Comparison of ENCODE assay signal across 1 cellular context in genomic region chr7:101363734-101364374, GRCh38.
A peak's percentile ranks its signal among the peaks of the same experiment; 100 is the strongest.
TF ChIP-seq lines count a peak whose summit lies in the region.

No MANE protein-coding gene starts in this region.

TF ChIP-seq in K562, 482 proteins besides CTCF, POLR2A, EP300 and RAD21 (continued from another document and continues in another):
- TF ChIP-seq ZFP1 (CRISPR knock-in tag; IDR thresholded peaks at IDR 0.05) (no peak), YY1 (IDR thresholded peaks at IDR 0.05; ENCODE audit: borderline replicate concordance in 1 of 3, control insufficient read depth in 1 of 3, extremely low read depth in 1 of 3, insufficient read depth in 3 of 3, insufficient read length in 1 of 3, insufficient replicate concordance in 2 of 3, low read depth in 1 of 3, low read length in 2 of 3) (peak in 1 of 3 experiments; percentile 35), MITF (IDR thresholded peaks at IDR 0.05) (no peak), RNF2 (IDR thresholded peaks at IDR 0.05) (no peak), EP400 (IDR thresholded peaks at IDR 0.05) (no peak), ZBTB7A (IDR thresholded peaks at IDR 0.05; ENCODE audit: borderline replicate concordance, control insufficient read depth, low read depth, low read length) (peak; percentile 74; the same call in 1 of the 2 replicates), E2F8 (IDR thresholded peaks at IDR 0.05; ENCODE audit: low read depth, partially characterized antibody) (no peak), CBX5 (IDR thresholded peaks at IDR 0.05; ENCODE audit: borderline replicate concordance, low read depth) (no peak), ZNF518B (CRISPR knock-in tag; IDR thresholded peaks at IDR 0.05) (no peak), PTTG1 (tag; IDR thresholded peaks at IDR 0.05; ENCODE audit: low read depth) (no peak), KLF1 (tag; IDR thresholded peaks at IDR 0.05) (0 out of 2 replicates have a peak, but pooled peaks have one; percentile 25), RBM34 (IDR thresholded peaks at IDR 0.05; ENCODE audit: borderline replicate concordance, insufficient read depth, low read length) (0 out of 2 replicates have a peak, but pooled peaks have one; percentile 34), NEUROD1 (IDR thresholded peaks at IDR 0.05; ENCODE audit: borderline replicate concordance, low read depth, low read length, partially characterized antibody) (no peak), RBM39 (optimal IDR thresholded peaks at IDR 0.05; ENCODE audit: low read depth, low read length) (no peak), MLX (CRISPR knock-in tag; conservative IDR thresholded peaks at IDR 0.05) (no peak), FOXO4 (CRISPR knock-in tag; IDR thresholded peaks at IDR 0.05) (0 out of 2 replicates have a peak, but pooled peaks have one; percentile 19), SREBF2 (CRISPR knock-in tag; IDR thresholded peaks at IDR 0.05) (no peak), GABPB2 (CRISPR knock-in tag; conservative IDR thresholded peaks at IDR 0.05) (no peak), ZNF696 (CRISPR knock-in tag; conservative IDR thresholded peaks at IDR 0.05) (no peak), MGA (IDR thresholded peaks at IDR 0.05) (no peak), ZNF277 (CRISPR knock-in tag; IDR thresholded peaks at IDR 0.05; ENCODE audit: borderline replicate concordance) (no peak), GABPA (tag; conservative IDR thresholded peaks at IDR 0.05; ENCODE audit: low read depth) (no peak), NFYB (IDR thresholded peaks at IDR 0.05; ENCODE audit: extremely low read depth, insufficient read length) (no peak), NR2C1 (IDR thresholded peaks at IDR 0.05) (no peak), NR2C1 (tag; IDR thresholded peaks at IDR 0.05) (no peak)
